Comparison of ENCODE assay signal across 2 cellular contexts in the genomic region with DNA sequence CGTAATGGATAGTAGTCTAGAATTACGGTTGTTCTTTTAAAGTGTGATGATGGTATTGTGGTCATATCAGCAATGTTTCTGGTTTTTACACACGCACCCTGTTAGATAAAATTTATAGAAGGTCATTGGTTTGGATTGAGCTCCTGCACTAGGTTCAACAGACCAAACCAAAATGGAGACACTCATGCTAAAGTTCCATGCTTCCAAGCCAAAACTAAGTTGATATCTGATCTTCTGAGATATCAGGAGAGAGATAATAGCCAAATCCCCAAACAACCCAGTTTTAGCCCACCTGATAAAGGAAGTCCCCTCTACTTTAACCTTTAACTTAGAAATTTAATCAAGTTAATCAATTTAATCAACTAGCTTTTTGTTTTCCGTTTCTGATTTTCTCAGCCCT.
TF ChIP-seq lines count a peak whose summit lies in the region.

No MANE protein-coding gene starts in this region.

TF ChIP-seq in HCT116, 20 proteins besides CTCF, POLR2A, EP300 and RAD21:
- TF ChIP-seq ZFX (IDR thresholded peaks at IDR 0.05) (no peak), ZNF274 (IDR thresholded peaks at IDR 0.05; ENCODE audit: low read depth, low read length) (no peak), EGR1 (IDR thresholded peaks at IDR 0.05; ENCODE audit: low read depth) (no peak), SRF (IDR thresholded peaks at IDR 0.05; ENCODE audit: low read depth) (no peak), EZH2phosphoT487 (IDR thresholded peaks at IDR 0.05; ENCODE audit: borderline replicate concordance) (no peak), POLR2AphosphoS5 (IDR thresholded peaks at IDR 0.05; ENCODE audit: low read depth, low read length) (no peak), SIN3A (IDR thresholded peaks at IDR 0.05; ENCODE audit: low read depth) (no peak)
- TF ChIP-seq, protein P1, sequence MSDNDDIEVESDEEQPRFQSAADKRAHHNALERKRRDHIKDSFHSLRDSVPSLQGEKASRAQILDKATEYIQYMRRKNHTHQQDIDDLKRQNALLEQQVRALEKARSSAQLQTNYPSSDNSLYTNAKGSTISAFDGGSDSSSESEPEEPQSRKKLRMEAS (IDR thresholded peaks at IDR 0.05): no peak

TF ChIP-seq in SK-N-SH, 30 proteins besides CTCF, POLR2A, EP300 and RAD21 (continued from another document):
- no peak for TF ChIP-seq YY1 (IDR thresholded peaks at IDR 0.05; ENCODE audit: low read depth)
- TF ChIP-seq GABPA (IDR thresholded peaks at IDR 0.05; ENCODE audit: low read depth): no peak
- TF ChIP-seq FOSL2 (IDR thresholded peaks at IDR 0.05; ENCODE audit: borderline replicate concordance, low read depth): no peak
- TF ChIP-seq TCF12 (IDR thresholded peaks at IDR 0.05): no peak
- TF ChIP-seq TEAD4 (IDR thresholded peaks at IDR 0.05; ENCODE audit: borderline replicate concordance, insufficient read depth): no peak
- no peak for TF ChIP-seq EZH2phosphoT487 (IDR thresholded peaks at IDR 0.05; ENCODE audit: borderline replicate concordance, low read depth)
- no peak for TF ChIP-seq SMC3 (IDR thresholded peaks at IDR 0.05; ENCODE audit: low read depth, low read length)
- TF ChIP-seq FOXJ3 (CRISPR knock-in tag; IDR thresholded peaks at IDR 0.05): no peak
- TF ChIP-seq ELF1 (IDR thresholded peaks at IDR 0.05): no peak
- no peak for TF ChIP-seq NFIC (IDR thresholded peaks at IDR 0.05; ENCODE audit: borderline replicate concordance)
- TF ChIP-seq GATA2 (CRISPR knock-in tag; IDR thresholded peaks at IDR 0.05): no peak
- TF ChIP-seq, protein P1 (IDR thresholded peaks at IDR 0.05; ENCODE audit: low read depth): no peak
- TF ChIP-seq CHD2 (IDR thresholded peaks at IDR 0.05; ENCODE audit: low read length, partially characterized antibody): no peak
